ENCODE assay signal across 12 cellular contexts in the genomic region with DNA sequence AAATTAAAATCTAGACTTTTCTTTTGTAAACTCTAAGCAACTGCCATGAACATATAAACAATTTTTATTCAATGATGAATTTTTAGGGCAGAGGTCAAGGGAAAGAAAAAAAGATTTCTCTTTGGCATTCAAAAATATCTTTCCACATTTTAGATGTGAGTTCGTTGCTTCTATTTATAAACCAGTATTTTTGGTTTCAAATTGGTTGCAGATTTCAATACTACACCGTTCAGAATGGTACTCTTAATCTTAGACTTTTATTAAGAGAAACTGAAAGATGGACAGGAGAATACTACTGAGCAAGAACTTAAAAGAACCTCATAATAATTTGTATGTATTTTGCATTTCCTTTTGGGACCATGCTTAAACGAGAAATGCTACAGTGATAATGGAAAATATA.
DNase-seq lines count a peak whose midpoint lies in the region; ATAC-seq and TF ChIP-seq lines count a peak whose summit lies in the region.
"Had no signal": no experiment of that assay in that cellular context is flagged by ENCODE, and none has a peak within 500 bp of the region (broad histone marks: within the 10 kb centered on the region; RNA-seq: fewer than 3 reads in every experiment).

No MANE protein-coding gene starts in this region.

- H3K9me3 Mint-ChIP-seq in osteocyte (ENCODE audit: unreplicated experiment) = no peaks in the 10 kb centered on the region
- H3K9me3 Mint-ChIP-seq in WTC11 = no peaks in the 10 kb centered on the region
- H3K9me3 Mint-ChIP-seq: immature natural killer cell had no signal

- H3K36me3 Mint-ChIP-seq in osteocyte (ENCODE audit: unreplicated experiment) (peaks cover 33% of the 10 kb centered on the region), WTC11 (peaks cover 29% of the 10 kb centered on the region)

- no peak for TF ChIP-seq CTCF in osteocyte (IDR thresholded peaks at IDR 0.05)
- TF ChIP-seq CTCF in WTC11 (IDR thresholded peaks at IDR 0.05) = no peak

- POLR2A ChIA-PET in WTC11 (lab: Charles Lee) = no interaction called here

- H3K4me3 Mint-ChIP-seq in osteocyte (ENCODE audit: unreplicated experiment) (no peak overlapping the region), WTC11 (no peak overlapping the region)
- H3K4me3 Mint-ChIP-seq: immature natural killer cell, neural crest cell had no signal

- H3K27me3 Mint-ChIP-seq in osteocyte (ENCODE audit: unreplicated experiment) = no peaks in the 10 kb centered on the region
- no peaks in the 10 kb centered on the region for H3K27me3 Mint-ChIP-seq in WTC11 (ENCODE audit: low read depth)

- CTCF ChIA-PET in WTC11 (lab: Charles Lee) = interaction anchor here (2.6 kb wide), 1 partner anchor 18 kb away, joined by 17 read pairs; no protein-coding TSS in a partner anchor

- DNase-seq in osteocyte (ENCODE audit: extremely low spot score, unreplicated experiment) = no peak
- no peak for DNase-seq in amniotic stem cell (lab: John Stamatoyannopoulos, UW)
- no peak for DNase-seq in NCI-H2107 treated with DMSO at 0.1 percent for 48 hours (lab: John Stamatoyannopoulos, UW; ENCODE audit: unreplicated experiment)
- DNase-seq in WTC11 (ENCODE audit: low spot score) = no peak
- DNase-seq in stimulated activated CD4-positive, alpha-beta T cell treated with anti-CD3 and anti-CD28 coated beads, Interleukin-4, amount 100 ng/mL, for 4 hours = no peak
- DNase-seq: immature natural killer cell, NCI-H510A, T-helper 2 cell had no signal

- H3K27ac Mint-ChIP-seq in osteocyte (ENCODE audit: unreplicated experiment) (peak overlapping the region; percentile 18), WTC11 (no peak overlapping the region)
- H3K27ac Mint-ChIP-seq: immature natural killer cell had no signal

- H3K4me1 Mint-ChIP-seq in osteocyte (ENCODE audit: unreplicated experiment) = peaks cover 41% of the 10 kb centered on the region
- H3K4me1 Mint-ChIP-seq in WTC11 = peaks cover 29% of the 10 kb centered on the region
- H3K4me1 Mint-ChIP-seq: immature natural killer cell had no signal

- ATAC-seq in GM18870 (IDR thresholded peaks at IDR 0.05; ENCODE audit: unreplicated experiment) (peak; percentile 64), GM21717 (IDR thresholded peaks at IDR 0.05; ENCODE audit: unreplicated experiment) (peak; percentile 60), HG03442 (IDR thresholded peaks at IDR 0.05; ENCODE audit: unreplicated experiment) (peak; percentile 36), WTC11 (no peak)

TF ChIP-seq in WTC11, 78 proteins besides CTCF, POLR2A, EP300 and RAD21:
- TF ChIP-seq, protein P1, sequence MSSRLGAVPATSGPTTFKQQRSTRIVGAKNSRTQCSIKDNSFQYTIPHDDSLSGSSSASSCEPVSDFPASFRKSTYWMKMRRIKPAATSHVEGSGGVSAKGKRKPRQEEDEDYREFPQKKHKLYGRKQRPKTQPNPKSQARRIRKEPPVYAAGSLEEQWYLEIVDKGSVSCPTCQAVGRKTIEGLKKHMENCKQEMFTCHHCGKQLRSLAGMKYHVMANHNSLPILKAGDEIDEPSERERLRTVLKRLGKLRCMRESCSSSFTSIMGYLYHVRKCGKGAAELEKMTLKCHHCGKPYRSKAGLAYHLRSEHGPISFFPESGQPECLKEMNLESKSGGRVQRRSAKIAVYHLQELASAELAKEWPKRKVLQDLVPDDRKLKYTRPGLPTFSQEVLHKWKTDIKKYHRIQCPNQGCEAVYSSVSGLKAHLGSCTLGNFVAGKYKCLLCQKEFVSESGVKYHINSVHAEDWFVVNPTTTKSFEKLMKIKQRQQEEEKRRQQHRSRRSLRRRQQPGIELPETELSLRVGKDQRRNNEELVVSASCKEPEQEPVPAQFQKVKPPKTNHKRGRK (CRISPR knock-in tag; IDR thresholded peaks at IDR 0.05; ENCODE audit: borderline replicate concordance) = no peak
- TF ChIP-seq RELA (CRISPR knock-in tag; IDR thresholded peaks at IDR 0.05; ENCODE audit: borderline replicate concordance) (no peak), FOXP1 (CRISPR knock-in tag; IDR thresholded peaks at IDR 0.05; ENCODE audit: borderline replicate concordance) (no peak), TP53 (CRISPR knock-in tag; IDR thresholded peaks at IDR 0.05) (no peak), ZNF219 (CRISPR knock-in tag; IDR thresholded peaks at IDR 0.05; ENCODE audit: borderline replicate concordance) (no peak), RORB (CRISPR knock-in tag; IDR thresholded peaks at IDR 0.05) (no peak), ZBTB21 (CRISPR knock-in tag; IDR thresholded peaks at IDR 0.05; ENCODE audit: borderline replicate concordance) (no peak), NFYB (CRISPR knock-in tag; conservative IDR thresholded peaks at IDR 0.05; ENCODE audit: low read depth) (no peak)
- TF ChIP-seq, protein P2, sequence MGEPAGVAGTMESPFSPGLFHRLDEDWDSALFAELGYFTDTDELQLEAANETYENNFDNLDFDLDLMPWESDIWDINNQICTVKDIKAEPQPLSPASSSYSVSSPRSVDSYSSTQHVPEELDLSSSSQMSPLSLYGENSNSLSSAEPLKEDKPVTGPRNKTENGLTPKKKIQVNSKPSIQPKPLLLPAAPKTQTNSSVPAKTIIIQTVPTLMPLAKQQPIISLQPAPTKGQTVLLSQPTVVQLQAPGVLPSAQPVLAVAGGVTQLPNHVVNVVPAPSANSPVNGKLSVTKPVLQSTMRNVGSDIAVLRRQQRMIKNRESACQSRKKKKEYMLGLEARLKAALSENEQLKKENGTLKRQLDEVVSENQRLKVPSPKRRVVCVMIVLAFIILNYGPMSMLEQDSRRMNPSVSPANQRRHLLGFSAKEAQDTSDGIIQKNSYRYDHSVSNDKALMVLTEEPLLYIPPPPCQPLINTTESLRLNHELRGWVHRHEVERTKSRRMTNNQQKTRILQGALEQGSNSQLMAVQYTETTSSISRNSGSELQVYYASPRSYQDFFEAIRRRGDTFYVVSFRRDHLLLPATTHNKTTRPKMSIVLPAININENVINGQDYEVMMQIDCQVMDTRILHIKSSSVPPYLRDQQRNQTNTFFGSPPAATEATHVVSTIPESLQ (CRISPR knock-in tag; IDR thresholded peaks at IDR 0.05) = no peak
- TF ChIP-seq, protein P3, sequence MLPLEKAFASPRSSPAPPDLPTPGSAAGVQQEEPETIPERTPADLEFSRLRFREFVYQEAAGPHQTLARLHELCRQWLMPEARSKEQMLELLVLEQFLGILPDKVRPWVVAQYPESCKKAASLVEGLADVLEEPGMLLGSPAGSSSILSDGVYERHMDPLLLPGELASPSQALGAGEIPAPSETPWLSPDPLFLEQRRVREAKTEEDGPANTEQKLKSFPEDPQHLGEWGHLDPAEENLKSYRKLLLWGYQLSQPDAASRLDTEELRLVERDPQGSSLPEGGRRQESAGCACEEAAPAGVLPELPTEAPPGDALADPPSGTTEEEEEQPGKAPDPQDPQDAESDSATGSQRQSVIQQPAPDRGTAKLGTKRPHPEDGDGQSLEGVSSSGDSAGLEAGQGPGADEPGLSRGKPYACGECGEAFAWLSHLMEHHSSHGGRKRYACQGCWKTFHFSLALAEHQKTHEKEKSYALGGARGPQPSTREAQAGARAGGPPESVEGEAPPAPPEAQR (CRISPR knock-in tag; IDR thresholded peaks at IDR 0.05) = no peak
- TF ChIP-seq, protein P4, sequence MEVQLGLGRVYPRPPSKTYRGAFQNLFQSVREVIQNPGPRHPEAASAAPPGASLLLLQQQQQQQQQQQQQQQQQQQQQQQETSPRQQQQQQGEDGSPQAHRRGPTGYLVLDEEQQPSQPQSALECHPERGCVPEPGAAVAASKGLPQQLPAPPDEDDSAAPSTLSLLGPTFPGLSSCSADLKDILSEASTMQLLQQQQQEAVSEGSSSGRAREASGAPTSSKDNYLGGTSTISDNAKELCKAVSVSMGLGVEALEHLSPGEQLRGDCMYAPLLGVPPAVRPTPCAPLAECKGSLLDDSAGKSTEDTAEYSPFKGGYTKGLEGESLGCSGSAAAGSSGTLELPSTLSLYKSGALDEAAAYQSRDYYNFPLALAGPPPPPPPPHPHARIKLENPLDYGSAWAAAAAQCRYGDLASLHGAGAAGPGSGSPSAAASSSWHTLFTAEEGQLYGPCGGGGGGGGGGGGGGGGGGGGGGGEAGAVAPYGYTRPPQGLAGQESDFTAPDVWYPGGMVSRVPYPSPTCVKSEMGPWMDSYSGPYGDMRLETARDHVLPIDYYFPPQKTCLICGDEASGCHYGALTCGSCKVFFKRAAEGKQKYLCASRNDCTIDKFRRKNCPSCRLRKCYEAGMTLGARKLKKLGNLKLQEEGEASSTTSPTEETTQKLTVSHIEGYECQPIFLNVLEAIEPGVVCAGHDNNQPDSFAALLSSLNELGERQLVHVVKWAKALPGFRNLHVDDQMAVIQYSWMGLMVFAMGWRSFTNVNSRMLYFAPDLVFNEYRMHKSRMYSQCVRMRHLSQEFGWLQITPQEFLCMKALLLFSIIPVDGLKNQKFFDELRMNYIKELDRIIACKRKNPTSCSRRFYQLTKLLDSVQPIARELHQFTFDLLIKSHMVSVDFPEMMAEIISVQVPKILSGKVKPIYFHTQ (CRISPR knock-in tag; IDR thresholded peaks at IDR 0.05) = no peak
- TF ChIP-seq, protein P5, sequence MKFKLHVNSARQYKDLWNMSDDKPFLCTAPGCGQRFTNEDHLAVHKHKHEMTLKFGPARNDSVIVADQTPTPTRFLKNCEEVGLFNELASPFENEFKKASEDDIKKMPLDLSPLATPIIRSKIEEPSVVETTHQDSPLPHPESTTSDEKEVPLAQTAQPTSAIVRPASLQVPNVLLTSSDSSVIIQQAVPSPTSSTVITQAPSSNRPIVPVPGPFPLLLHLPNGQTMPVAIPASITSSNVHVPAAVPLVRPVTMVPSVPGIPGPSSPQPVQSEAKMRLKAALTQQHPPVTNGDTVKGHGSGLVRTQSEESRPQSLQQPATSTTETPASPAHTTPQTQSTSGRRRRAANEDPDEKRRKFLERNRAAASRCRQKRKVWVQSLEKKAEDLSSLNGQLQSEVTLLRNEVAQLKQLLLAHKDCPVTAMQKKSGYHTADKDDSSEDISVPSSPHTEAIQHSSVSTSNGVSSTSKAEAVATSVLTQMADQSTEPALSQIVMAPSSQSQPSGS (CRISPR knock-in tag; IDR thresholded peaks at IDR 0.05; ENCODE audit: borderline replicate concordance, low read depth) = no peak
- TF ChIP-seq, protein P6, sequence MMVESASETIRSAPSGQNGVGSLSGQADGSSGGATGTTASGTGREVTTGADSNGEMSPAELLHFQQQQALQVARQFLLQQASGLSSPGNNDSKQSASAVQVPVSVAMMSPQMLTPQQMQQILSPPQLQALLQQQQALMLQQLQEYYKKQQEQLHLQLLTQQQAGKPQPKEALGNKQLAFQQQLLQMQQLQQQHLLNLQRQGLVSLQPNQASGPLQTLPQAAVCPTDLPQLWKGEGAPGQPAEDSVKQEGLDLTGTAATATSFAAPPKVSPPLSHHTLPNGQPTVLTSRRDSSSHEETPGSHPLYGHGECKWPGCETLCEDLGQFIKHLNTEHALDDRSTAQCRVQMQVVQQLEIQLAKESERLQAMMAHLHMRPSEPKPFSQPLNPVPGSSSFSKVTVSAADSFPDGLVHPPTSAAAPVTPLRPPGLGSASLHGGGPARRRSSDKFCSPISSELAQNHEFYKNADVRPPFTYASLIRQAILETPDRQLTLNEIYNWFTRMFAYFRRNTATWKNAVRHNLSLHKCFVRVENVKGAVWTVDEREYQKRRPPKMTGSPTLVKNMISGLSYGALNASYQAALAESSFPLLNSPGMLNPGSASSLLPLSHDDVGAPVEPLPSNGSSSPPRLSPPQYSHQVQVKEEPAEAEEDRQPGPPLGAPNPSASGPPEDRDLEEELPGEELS (CRISPR knock-in tag; IDR thresholded peaks at IDR 0.05) = no peak
